ENCODE assay signal across 8 cellular contexts in the genomic region with DNA sequence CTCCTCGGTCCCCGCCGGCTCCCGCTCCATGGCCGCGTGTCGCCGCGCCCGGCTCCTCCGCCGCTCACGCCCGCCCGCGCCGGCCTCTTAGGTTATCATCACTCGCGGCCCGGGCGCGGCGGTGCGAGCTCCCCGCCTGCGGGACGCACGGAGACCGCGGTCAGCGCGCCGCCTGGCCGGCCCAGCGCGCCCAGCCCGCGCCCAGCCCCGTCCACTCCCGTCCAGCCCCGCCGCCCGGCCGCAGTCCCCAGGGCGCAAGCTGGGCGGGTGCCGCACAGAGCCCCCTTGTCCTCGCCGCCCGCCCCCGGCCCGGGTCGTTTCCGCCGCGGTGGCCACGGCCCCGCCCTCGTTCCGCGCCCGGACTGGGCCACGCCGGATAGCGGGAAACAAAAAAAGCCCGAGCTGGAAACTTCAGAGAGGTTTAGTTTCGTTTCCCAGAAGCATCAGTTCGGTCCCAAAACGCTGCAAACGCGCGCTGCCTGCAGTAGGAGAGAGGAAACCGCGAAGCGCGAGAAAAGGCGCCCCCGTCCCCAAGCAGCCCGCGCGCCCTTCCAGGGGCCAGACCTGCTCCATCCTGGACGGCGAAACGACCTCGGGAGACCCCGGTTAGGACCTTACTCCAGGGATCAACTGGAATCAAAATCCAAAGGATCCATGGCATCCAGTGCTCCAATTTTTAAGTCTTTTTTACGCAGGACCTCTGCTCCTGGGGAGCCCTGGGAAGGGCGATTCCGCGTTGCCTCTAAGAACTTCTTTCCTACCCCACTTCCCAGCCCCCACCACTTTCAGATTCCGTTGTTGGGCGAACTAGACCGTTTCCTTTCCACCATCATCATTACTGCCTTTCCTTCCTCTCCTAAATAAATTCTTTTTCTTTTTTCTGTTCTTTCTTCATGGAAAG.
DNase-seq lines count a peak whose midpoint lies in the region; ATAC-seq lines count a peak whose summit lies in the region.

A gene with protein sequence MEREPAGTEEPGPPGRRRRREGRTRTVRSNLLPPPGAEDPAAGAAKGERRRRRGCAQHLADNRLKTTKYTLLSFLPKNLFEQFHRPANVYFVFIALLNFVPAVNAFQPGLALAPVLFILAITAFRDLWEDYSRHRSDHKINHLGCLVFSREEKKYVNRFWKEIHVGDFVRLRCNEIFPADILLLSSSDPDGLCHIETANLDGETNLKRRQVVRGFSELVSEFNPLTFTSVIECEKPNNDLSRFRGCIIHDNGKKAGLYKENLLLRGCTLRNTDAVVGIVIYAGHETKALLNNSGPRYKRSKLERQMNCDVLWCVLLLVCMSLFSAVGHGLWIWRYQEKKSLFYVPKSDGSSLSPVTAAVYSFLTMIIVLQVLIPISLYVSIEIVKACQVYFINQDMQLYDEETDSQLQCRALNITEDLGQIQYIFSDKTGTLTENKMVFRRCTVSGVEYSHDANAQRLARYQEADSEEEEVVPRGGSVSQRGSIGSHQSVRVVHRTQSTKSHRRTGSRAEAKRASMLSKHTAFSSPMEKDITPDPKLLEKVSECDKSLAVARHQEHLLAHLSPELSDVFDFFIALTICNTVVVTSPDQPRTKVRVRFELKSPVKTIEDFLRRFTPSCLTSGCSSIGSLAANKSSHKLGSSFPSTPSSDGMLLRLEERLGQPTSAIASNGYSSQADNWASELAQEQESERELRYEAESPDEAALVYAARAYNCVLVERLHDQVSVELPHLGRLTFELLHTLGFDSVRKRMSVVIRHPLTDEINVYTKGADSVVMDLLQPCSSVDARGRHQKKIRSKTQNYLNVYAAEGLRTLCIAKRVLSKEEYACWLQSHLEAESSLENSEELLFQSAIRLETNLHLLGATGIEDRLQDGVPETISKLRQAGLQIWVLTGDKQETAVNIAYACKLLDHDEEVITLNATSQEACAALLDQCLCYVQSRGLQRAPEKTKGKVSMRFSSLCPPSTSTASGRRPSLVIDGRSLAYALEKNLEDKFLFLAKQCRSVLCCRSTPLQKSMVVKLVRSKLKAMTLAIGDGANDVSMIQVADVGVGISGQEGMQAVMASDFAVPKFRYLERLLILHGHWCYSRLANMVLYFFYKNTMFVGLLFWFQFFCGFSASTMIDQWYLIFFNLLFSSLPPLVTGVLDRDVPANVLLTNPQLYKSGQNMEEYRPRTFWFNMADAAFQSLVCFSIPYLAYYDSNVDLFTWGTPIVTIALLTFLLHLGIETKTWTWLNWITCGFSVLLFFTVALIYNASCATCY (N-terminal part only) (minus strand): TSS at position 261 of the 901 bp plus-strand sequence. CDS start 231 bp downstream, at position 30.

- no peaks in the 10 kb centered on the region for H3K9me3 Mint-ChIP-seq in dendritic cell treated with granulocyte-macrophage colony-stimulating factor and Interleukin-4, amounts not matched to agents 40 ng/mL and 50 ng/mL, for 4 days
- H3K9me3 Mint-ChIP-seq in memory B cell, result no peaks in the 10 kb centered on the region

- peak within 1 kb of the TSS; percentile 63 for H3K27ac Mint-ChIP-seq in dendritic cell treated with granulocyte-macrophage colony-stimulating factor and Interleukin-4, amounts not matched to agents 40 ng/mL and 50 ng/mL, for 4 days
- no peak within 1 kb of the TSS for H3K27ac Mint-ChIP-seq in memory B cell

- peak within 1 kb of the TSS; percentile 79 for H3K4me3 Mint-ChIP-seq in dendritic cell treated with granulocyte-macrophage colony-stimulating factor and Interleukin-4, amounts not matched to agents 40 ng/mL and 50 ng/mL, for 4 days
- peak within 1 kb of the TSS; percentile 82 for H3K4me3 Mint-ChIP-seq in memory B cell

- H3K4me1 Mint-ChIP-seq in dendritic cell treated with granulocyte-macrophage colony-stimulating factor and Interleukin-4, amounts not matched to agents 40 ng/mL and 50 ng/mL, for 4 days (ENCODE audit: low read depth), result peaks cover 45% of the 10 kb centered on the region
- peaks cover 9% of the 10 kb centered on the region for H3K4me1 Mint-ChIP-seq in memory B cell

- ATAC-seq in memory B cell (ENCODE audit: low read depth), result no peak
- peak; percentile 64 for ATAC-seq in stimulated activated naive CD8-positive, alpha-beta T cell treated with anti-CD3 and anti-CD28 coated beads, Interleukin-15, Interleukin-2, amounts not matched to agents 100 U/mL and 50 U/mL, for 24 hours
- ATAC-seq in GM18873 (IDR thresholded peaks at IDR 0.05; ENCODE audit: low FRiP score, unreplicated experiment), result no peak

- DNase-seq in ELF-1 (ENCODE audit: low read depth, low spot score) (peak; percentile 20), UCSD-AML1 (lab: John Stamatoyannopoulos, UW; ENCODE audit: unreplicated experiment) (peak; percentile 70), memory B cell (ENCODE audit: low spot score in 2 of 2) (no peak), posterior cingulate gyrus (no peak)
- peak; percentile 75 for DNase-seq in stimulated activated naive CD8-positive, alpha-beta T cell treated with anti-CD3 and anti-CD28 coated beads, Interleukin-15, Interleukin-2, amounts not matched to agents 100 U/mL and 50 U/mL, for 24 hours
- no peak for DNase-seq in NK-92 treated with Interleukin-12 subunit alpha and Interleukin-12 subunit beta, amount 100 ng/mL, for 24 hours (lab: John Stamatoyannopoulos, UW)

- H3K27me3 Mint-ChIP-seq in dendritic cell treated with granulocyte-macrophage colony-stimulating factor and Interleukin-4, amounts not matched to agents 40 ng/mL and 50 ng/mL, for 4 days, result peaks cover 70% of the 10 kb centered on the region
- peaks cover 27% of the 10 kb centered on the region for H3K27me3 Mint-ChIP-seq in memory B cell

- intact Hi-C loops in dendritic cell treated with granulocyte-macrophage colony-stimulating factor and Interleukin-4, amounts not matched to agents 40 ng/mL and 50 ng/mL, for 4 days (cut with micrococcal nuclease), result loop anchor here (5.0 to 10.0 kb wide), 2 partner anchors 51 to 129 kb away; no protein-coding TSS in a partner anchor
- intact Hi-C loops in posterior cingulate gyrus (cut with DNase I), result no loop called here

- peaks cover 2% of the 10 kb centered on the region for H3K36me3 Mint-ChIP-seq in dendritic cell treated with granulocyte-macrophage colony-stimulating factor and Interleukin-4, amounts not matched to agents 40 ng/mL and 50 ng/mL, for 4 days (ENCODE audit: low read depth)
- no peaks in the 10 kb centered on the region for H3K36me3 Mint-ChIP-seq in memory B cell

Comparison
In these comparisons a context has a peak if more than half of its experiments do, and no peak if none do; other contexts are left out.
1. DNase-seq: peak in ELF-1 (single experiment), UCSD-AML1 (single experiment) and stimulated activated naive CD8-positive, alpha-beta T cell treated with anti-CD3 and anti-CD28 coated beads, Interleukin-15, Interleukin-2, amounts not matched to agents 100 U/mL and 50 U/mL, for 24 hours (single experiment); none in memory B cell (0 of 2), NK-92 treated with Interleukin-12 subunit alpha and Interleukin-12 subunit beta, amount 100 ng/mL, for 24 hours (single experiment) and posterior cingulate gyrus (0 of 10).